In genomic region chr14:76023757-76024156, GRCh38 we compare ENCODE assay signal across 2 cellular contexts.
TF ChIP-seq lines count a peak whose summit lies in the region.

No MANE protein-coding gene starts in this region.

TF ChIP-seq in HCT116, 20 proteins besides CTCF, POLR2A, EP300 and RAD21 (continued from another document):
- no peak for TF ChIP-seq ZBTB33 (IDR thresholded peaks at IDR 0.05; ENCODE audit: extremely low read depth, insufficient replicate concordance, low read length)
- TF ChIP-seq ATF3 (IDR thresholded peaks at IDR 0.05) = no peak
- no peak for TF ChIP-seq EGR1 (IDR thresholded peaks at IDR 0.05; ENCODE audit: low read depth)
- no peak for TF ChIP-seq EZH2 (IDR thresholded peaks at IDR 0.05)
- TF ChIP-seq JUND (IDR thresholded peaks at IDR 0.05) = no peak
- TF ChIP-seq ZNF274 (IDR thresholded peaks at IDR 0.05; ENCODE audit: low read depth, low read length) = no peak
- no peak for TF ChIP-seq ELF1 (IDR thresholded peaks at IDR 0.05; ENCODE audit: borderline replicate concordance, low read depth)
- TF ChIP-seq YY1 (IDR thresholded peaks at IDR 0.05; ENCODE audit: extremely low read depth, insufficient replicate concordance, low read depth, low read length) = no peak
- TF ChIP-seq EZH2phosphoT487 (IDR thresholded peaks at IDR 0.05; ENCODE audit: borderline replicate concordance) = no peak
- no peak for TF ChIP-seq CEBPB (IDR thresholded peaks at IDR 0.05; ENCODE audit: low read depth)
- TF ChIP-seq POLR2AphosphoS5 (IDR thresholded peaks at IDR 0.05; ENCODE audit: low read depth, low read length) = no peak
- no peak for TF ChIP-seq ZFX (IDR thresholded peaks at IDR 0.05)
- no peak for TF ChIP-seq REST (IDR thresholded peaks at IDR 0.05; ENCODE audit: low read depth)
TF ChIP-seq in HCT116: peak in this region for 0.

TF ChIP-seq in WTC11, 78 proteins besides CTCF, POLR2A, EP300 and RAD21 (continued from another document):
- no peak for TF ChIP-seq ERG (CRISPR knock-in tag; IDR thresholded peaks at IDR 0.05)
- no peak for TF ChIP-seq CDX4 (CRISPR knock-in tag; IDR thresholded peaks at IDR 0.05; ENCODE audit: borderline replicate concordance)
- no peak for TF ChIP-seq IRF1 (CRISPR knock-in tag; IDR thresholded peaks at IDR 0.05)
- no peak for TF ChIP-seq ZNF416 (CRISPR knock-in tag; IDR thresholded peaks at IDR 0.05)
- TF ChIP-seq ETV6 (CRISPR knock-in tag; IDR thresholded peaks at IDR 0.05) = no peak
- no peak for TF ChIP-seq ATF2 (CRISPR knock-in tag; IDR thresholded peaks at IDR 0.05; ENCODE audit: borderline replicate concordance, low read depth)
- no peak for TF ChIP-seq AR (CRISPR knock-in tag; IDR thresholded peaks at IDR 0.05)
- no peak for TF ChIP-seq ZNF281 (CRISPR knock-in tag; IDR thresholded peaks at IDR 0.05)
- TF ChIP-seq ZNF232 (CRISPR knock-in tag; IDR thresholded peaks at IDR 0.05) = no peak
- TF ChIP-seq NR3C1 (CRISPR knock-in tag; conservative IDR thresholded peaks at IDR 0.05; ENCODE audit: low read depth) = no peak
- TF ChIP-seq JUN (CRISPR knock-in tag; IDR thresholded peaks at IDR 0.05) = no peak
- TF ChIP-seq AFF4 (CRISPR knock-in tag; IDR thresholded peaks at IDR 0.05; ENCODE audit: borderline replicate concordance) = no peak
- no peak for TF ChIP-seq E2F5 (CRISPR knock-in tag; IDR thresholded peaks at IDR 0.05)
- no peak for TF ChIP-seq MAX (CRISPR knock-in tag; IDR thresholded peaks at IDR 0.05)
TF ChIP-seq in WTC11: peak in this region for 0.
